Comparison of ENCODE assay signal across 23 cellular contexts in the genomic region with DNA sequence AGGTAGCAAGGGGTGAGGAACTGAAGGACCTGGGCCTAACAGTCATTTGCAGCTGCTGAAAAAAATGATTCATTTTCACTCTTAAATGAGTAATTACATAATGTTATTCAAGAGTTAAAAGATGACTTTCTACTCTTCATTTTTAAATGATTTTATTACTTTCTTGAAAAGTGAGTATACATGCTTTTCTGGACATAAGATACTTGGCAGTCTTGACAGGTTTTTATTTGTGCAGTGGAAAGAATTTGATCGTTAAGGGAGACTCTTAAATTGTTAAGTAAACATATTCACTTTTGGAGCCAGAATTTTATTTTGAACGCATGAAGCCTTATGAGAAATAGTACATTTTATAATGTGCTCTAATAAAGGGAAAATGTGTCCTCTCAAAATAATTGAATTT.
"Had no signal": no experiment of that assay in that cellular context is flagged by ENCODE, and none has a peak within 500 bp of the region (broad histone marks: within the 10 kb centered on the region; RNA-seq: fewer than 3 reads in every experiment).

No MANE protein-coding gene starts in this region.

- H3K4me3 ChIP-seq: coronary artery, gastrocnemius medialis, lung, pancreas, right lobe of liver, suprapubic skin had no signal

- H3K9me3 ChIP-seq: gastrocnemius medialis, pancreas, right lobe of liver, suprapubic skin had no signal

- H3K36me3 ChIP-seq: gastrocnemius medialis, pancreas, right lobe of liver, suprapubic skin had no signal

- H3K27ac ChIP-seq: coronary artery, epithelial cell of prostate, gastrocnemius medialis, pancreas, right lobe of liver, suprapubic skin had no signal

- DNase-seq: dermis blood vessel endothelial cell; effector memory CD8-positive, alpha-beta T cell; foreskin fibroblast; gastrocnemius medialis; head of caudate nucleus; natural killer cell; occipital lobe; pancreas; retina; right lobe of liver; small intestine; stimulated activated CD4-positive, alpha-beta T cell treated with anti-CD3 and anti-CD28 coated beads, Interleukin-12 subunit alpha, Interleukin-12 subunit beta, amount 100 ng/mL, for 4 hours; stimulated activated CD4-positive, alpha-beta T cell treated with anti-CD3 and anti-CD28 coated beads, Interleukin-1b, Interleukin-23, amount 100 ng/mL, for 48 hours; stimulated activated CD4-positive, alpha-beta T cell treated with anti-CD3 and anti-CD28 coated beads, Interleukin-4, amount 100 ng/mL, for 1 hour; stimulated activated CD8-positive, alpha-beta memory T cell treated with anti-CD3 and anti-CD28 coated beads, Interleukin-4, amount 100 ng/mL, for 48 hours; stimulated activated naive CD4-positive, alpha-beta T cell; stimulated activated naive CD8-positive, alpha-beta T cell treated with anti-CD3 and anti-CD28 coated beads, Interleukin-15, amount 100 ng/mL, for 72 hours; trophoblast cell had no signal

- H3K4me1 Mint-ChIP-seq: memory B cell; natural killer cell; stimulated activated naive CD8-positive, alpha-beta T cell treated with anti-CD3 and anti-CD28 coated beads, Interleukin-15, amount 100 ng/mL, for 72 hours had no signal

- H3K27ac Mint-ChIP-seq: effector memory CD8-positive, alpha-beta T cell; memory B cell; natural killer cell; stimulated activated naive CD8-positive, alpha-beta T cell treated with anti-CD3 and anti-CD28 coated beads, Interleukin-15, amount 100 ng/mL, for 72 hours had no signal

- H3K27me3 ChIP-seq: gastrocnemius medialis, pancreas, right lobe of liver, suprapubic skin had no signal

- H3K4me1 ChIP-seq: right lobe of liver had no signal

- H3K36me3 Mint-ChIP-seq: memory B cell, natural killer cell had no signal

- H3K9me3 Mint-ChIP-seq: effector memory CD8-positive, alpha-beta T cell; memory B cell had no signal

- H3K4me3 Mint-ChIP-seq: effector memory CD8-positive, alpha-beta T cell; memory B cell; natural killer cell; stimulated activated naive CD8-positive, alpha-beta T cell treated with anti-CD3 and anti-CD28 coated beads, Interleukin-15, amount 100 ng/mL, for 72 hours had no signal
